1 cellular context compared by ENCODE assay signal in the genomic region with DNA sequence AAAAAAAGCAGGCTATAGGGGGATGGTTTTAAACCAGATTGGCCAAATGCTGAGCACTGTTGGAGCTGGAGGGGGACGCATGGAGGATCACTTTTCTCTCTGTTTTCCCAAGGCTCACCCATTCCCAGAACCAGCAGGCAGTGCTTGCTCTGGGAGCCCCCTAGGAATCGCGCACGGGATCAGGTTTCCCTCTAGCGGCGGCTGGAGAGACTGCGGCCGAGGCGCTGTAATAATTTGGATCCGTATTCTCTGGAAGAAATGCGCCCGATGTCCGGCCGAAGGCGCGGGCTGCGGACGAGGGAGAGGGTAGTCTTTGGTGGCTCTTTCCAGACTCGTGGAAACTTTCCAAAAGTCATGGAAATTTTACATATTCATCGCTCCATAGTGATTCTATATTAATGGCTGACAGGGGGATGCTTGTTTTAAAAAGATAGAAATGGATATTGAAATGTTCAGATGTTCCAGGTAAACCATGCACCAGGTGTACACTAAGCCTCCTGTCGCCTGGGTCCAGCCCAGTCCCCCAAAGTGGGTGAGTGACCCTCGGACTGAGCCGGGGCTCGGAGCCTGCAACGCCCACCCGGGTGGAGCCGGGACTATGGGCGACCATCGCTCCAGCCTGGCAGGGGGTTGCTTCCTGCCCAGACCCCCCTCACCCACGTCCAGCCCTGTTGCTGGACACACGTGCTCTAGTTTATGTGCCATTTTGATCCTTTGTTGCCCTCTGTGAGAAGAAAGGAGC.
TF ChIP-seq lines count a peak whose summit lies in the region.

No MANE protein-coding gene starts in this region.

TF ChIP-seq in GM12878, 131 proteins besides CTCF, POLR2A, EP300 and RAD21 (continued from another document):
- TF ChIP-seq, protein P1, sequence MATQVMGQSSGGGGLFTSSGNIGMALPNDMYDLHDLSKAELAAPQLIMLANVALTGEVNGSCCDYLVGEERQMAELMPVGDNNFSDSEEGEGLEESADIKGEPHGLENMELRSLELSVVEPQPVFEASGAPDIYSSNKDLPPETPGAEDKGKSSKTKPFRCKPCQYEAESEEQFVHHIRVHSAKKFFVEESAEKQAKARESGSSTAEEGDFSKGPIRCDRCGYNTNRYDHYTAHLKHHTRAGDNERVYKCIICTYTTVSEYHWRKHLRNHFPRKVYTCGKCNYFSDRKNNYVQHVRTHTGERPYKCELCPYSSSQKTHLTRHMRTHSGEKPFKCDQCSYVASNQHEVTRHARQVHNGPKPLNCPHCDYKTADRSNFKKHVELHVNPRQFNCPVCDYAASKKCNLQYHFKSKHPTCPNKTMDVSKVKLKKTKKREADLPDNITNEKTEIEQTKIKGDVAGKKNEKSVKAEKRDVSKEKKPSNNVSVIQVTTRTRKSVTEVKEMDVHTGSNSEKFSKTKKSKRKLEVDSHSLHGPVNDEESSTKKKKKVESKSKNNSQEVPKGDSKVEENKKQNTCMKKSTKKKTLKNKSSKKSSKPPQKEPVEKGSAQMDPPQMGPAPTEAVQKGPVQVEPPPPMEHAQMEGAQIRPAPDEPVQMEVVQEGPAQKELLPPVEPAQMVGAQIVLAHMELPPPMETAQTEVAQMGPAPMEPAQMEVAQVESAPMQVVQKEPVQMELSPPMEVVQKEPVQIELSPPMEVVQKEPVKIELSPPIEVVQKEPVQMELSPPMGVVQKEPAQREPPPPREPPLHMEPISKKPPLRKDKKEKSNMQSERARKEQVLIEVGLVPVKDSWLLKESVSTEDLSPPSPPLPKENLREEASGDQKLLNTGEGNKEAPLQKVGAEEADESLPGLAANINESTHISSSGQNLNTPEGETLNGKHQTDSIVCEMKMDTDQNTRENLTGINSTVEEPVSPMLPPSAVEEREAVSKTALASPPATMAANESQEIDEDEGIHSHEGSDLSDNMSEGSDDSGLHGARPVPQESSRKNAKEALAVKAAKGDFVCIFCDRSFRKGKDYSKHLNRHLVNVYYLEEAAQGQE (IDR thresholded peaks at IDR 0.05; ENCODE audit: low read depth, low read length): no peak
- TF ChIP-seq HDAC6 (IDR thresholded peaks at IDR 0.05; ENCODE audit: unreplicated experiment): no peak
- TF ChIP-seq, protein P2, sequence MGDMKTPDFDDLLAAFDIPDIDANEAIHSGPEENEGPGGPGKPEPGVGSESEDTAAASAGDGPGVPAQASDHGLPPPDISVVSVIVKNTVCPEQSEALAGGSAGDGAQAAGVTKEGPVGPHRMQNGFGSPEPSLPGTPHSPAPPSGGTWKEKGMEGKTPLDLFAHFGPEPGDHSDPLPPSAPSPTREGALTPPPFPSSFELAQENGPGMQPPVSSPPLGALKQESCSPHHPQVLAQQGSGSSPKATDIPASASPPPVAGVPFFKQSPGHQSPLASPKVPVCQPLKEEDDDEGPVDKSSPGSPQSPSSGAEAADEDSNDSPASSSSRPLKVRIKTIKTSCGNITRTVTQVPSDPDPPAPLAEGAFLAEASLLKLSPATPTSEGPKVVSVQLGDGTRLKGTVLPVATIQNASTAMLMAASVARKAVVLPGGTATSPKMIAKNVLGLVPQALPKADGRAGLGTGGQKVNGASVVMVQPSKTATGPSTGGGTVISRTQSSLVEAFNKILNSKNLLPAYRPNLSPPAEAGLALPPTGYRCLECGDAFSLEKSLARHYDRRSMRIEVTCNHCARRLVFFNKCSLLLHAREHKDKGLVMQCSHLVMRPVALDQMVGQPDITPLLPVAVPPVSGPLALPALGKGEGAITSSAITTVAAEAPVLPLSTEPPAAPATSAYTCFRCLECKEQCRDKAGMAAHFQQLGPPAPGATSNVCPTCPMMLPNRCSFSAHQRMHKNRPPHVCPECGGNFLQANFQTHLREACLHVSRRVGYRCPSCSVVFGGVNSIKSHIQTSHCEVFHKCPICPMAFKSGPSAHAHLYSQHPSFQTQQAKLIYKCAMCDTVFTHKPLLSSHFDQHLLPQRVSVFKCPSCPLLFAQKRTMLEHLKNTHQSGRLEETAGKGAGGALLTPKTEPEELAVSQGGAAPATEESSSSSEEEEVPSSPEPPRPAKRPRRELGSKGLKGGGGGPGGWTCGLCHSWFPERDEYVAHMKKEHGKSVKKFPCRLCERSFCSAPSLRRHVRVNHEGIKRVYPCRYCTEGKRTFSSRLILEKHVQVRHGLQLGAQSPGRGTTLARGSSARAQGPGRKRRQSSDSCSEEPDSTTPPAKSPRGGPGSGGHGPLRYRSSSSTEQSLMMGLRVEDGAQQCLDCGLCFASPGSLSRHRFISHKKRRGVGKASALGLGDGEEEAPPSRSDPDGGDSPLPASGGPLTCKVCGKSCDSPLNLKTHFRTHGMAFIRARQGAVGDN (IDR thresholded peaks at IDR 0.05): no peak
- TF ChIP-seq IKZF1 (conservative IDR thresholded peaks at IDR 0.05): no peak
- peak in 1 of 2 experiments; percentile 25; a peak in 1 of 4 replicates for TF ChIP-seq SRF (IDR thresholded peaks at IDR 0.05; ENCODE audit: low read depth in 2 of 2, low read length in 2 of 2)
- no peak for TF ChIP-seq SMAD1 (IDR thresholded peaks at IDR 0.05; ENCODE audit: low read depth, partially characterized antibody)
- TF ChIP-seq HDGF (IDR thresholded peaks at IDR 0.05): no peak
- no peak for TF ChIP-seq POLR2AphosphoS5 (IDR thresholded peaks at IDR 0.05; ENCODE audit: low read length)
- no peak for TF ChIP-seq CREM (IDR thresholded peaks at IDR 0.05; ENCODE audit: low read depth)
- TF ChIP-seq, protein P3, sequence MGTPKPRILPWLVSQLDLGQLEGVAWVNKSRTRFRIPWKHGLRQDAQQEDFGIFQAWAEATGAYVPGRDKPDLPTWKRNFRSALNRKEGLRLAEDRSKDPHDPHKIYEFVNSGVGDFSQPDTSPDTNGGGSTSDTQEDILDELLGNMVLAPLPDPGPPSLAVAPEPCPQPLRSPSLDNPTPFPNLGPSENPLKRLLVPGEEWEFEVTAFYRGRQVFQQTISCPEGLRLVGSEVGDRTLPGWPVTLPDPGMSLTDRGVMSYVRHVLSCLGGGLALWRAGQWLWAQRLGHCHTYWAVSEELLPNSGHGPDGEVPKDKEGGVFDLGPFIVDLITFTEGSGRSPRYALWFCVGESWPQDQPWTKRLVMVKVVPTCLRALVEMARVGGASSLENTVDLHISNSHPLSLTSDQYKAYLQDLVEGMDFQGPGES (IDR thresholded peaks at IDR 0.05): no peak
- TF ChIP-seq DPF2 (IDR thresholded peaks at IDR 0.05): no peak
- TF ChIP-seq TAF1 (IDR thresholded peaks at IDR 0.05; ENCODE audit: borderline replicate concordance, low read depth, low read length): no peak
- peak in 1 of 2 experiments; percentile 42; a peak in 1 of 4 replicates for TF ChIP-seq BHLHE40 (IDR thresholded peaks at IDR 0.05; ENCODE audit: borderline replicate concordance in 1 of 2, low read depth in 2 of 2, low read length in 1 of 2)
- no peak for TF ChIP-seq CBX3 (IDR thresholded peaks at IDR 0.05; ENCODE audit: borderline replicate concordance, low read depth)
- TF ChIP-seq RELA (IDR thresholded peaks at IDR 0.05; ENCODE audit: borderline replicate concordance, partially characterized antibody): no peak
- TF ChIP-seq YY1 (IDR thresholded peaks at IDR 0.05; ENCODE audit: low read depth, low read length): 0 out of 2 replicates have a peak, but pooled peaks have one; percentile 23
